Comparison of ENCODE assay signal across 22 cellular contexts in genomic region chr10:59470570-59470969, GRCh38.
"Had no signal": no experiment of that assay in that cellular context is flagged by ENCODE, and none has a peak within 500 bp of the region (broad histone marks: within the 10 kb centered on the region; RNA-seq: fewer than 3 reads in every experiment).

No MANE protein-coding gene starts in this region.

- H3K4me3 ChIP-seq: esophagus muscularis mucosa, gastroesophageal sphincter, heart left ventricle, skin epidermis, thyroid gland, upper lobe of right lung had no signal

- DNase-seq: activated naive CD4-positive, alpha-beta T cell; activated naive CD8-positive, alpha-beta T cell treated with anti-CD3 and anti-CD28 coated beads for 36 hours; activated T-cell treated with anti-CD3 and anti-CD28 coated beads, Interleukin-2, amount 50 U/mL, for 24 hours; central memory CD4-positive, alpha-beta T cell; dermis blood vessel endothelial cell; effector memory CD4-positive, alpha-beta T cell; heart left ventricle; islet precursor cell; left cardiac atrium; nucleus accumbens; right cardiac atrium; stimulated activated CD4-positive, alpha-beta T cell treated with anti-CD3 and anti-CD28 coated beads, Interleukin-1b, Interleukin-23, amount 100 ng/mL, for 48 hours; substantia nigra; thyroid gland; upper lobe of right lung had no signal

- H3K36me3 Mint-ChIP-seq: activated naive CD8-positive, alpha-beta T cell treated with anti-CD3 and anti-CD28 coated beads for 36 hours; memory B cell had no signal

- H3K4me3 Mint-ChIP-seq: activated naive CD8-positive, alpha-beta T cell treated with anti-CD3 and anti-CD28 coated beads for 36 hours; activated T-cell treated with anti-CD3 and anti-CD28 coated beads, Interleukin-2, amount 50 U/mL, for 24 hours; memory B cell; stimulated activated naive CD8-positive, alpha-beta T cell treated with anti-CD3 and anti-CD28 coated beads, Interleukin-15, Interleukin-2, amounts not matched to agents 100 ng/mL and 50 ng/mL, for 24 hours had no signal

- H3K4me1 ChIP-seq: esophagus muscularis mucosa, gastroesophageal sphincter, heart left ventricle, parathyroid adenoma, thyroid gland, upper lobe of right lung had no signal

- H3K27me3 Mint-ChIP-seq: activated naive CD8-positive, alpha-beta T cell treated with anti-CD3 and anti-CD28 coated beads for 36 hours; activated T-cell treated with anti-CD3 and anti-CD28 coated beads, Interleukin-2, amount 50 U/mL, for 24 hours; memory B cell; stimulated activated naive CD8-positive, alpha-beta T cell treated with anti-CD3 and anti-CD28 coated beads, Interleukin-15, Interleukin-2, amounts not matched to agents 100 ng/mL and 50 ng/mL, for 24 hours had no signal

- H3K27ac ChIP-seq: esophagus muscularis mucosa, gastroesophageal sphincter, heart left ventricle, parathyroid adenoma, skin epidermis, thyroid gland, upper lobe of right lung had no signal

- ATAC-seq: gastroesophageal sphincter, heart left ventricle, left cardiac atrium, right cardiac atrium, upper lobe of right lung had no signal

- H3K9me3 ChIP-seq: gastroesophageal sphincter, thyroid gland, upper lobe of right lung had no signal

- H3K27ac Mint-ChIP-seq: activated naive CD8-positive, alpha-beta T cell treated with anti-CD3 and anti-CD28 coated beads for 36 hours; activated T-cell treated with anti-CD3 and anti-CD28 coated beads, Interleukin-2, amount 50 U/mL, for 24 hours; activated T-helper 2 cell treated with anti-CD3 and anti-CD28 coated beads, Interferon-gamma antibody, Interleukin-2, Interleukin-4, amounts not matched to agents 10 μg/mL and 5 μg/mL and 100 μg/mL, durations not matched to agents 14 hours and 24 hours and 36 hours; memory B cell; stimulated activated naive CD8-positive, alpha-beta T cell treated with anti-CD3 and anti-CD28 coated beads, Interleukin-15, Interleukin-2, amounts not matched to agents 100 ng/mL and 50 ng/mL, for 24 hours had no signal

- H3K36me3 ChIP-seq: esophagus muscularis mucosa, gastroesophageal sphincter, heart left ventricle, thyroid gland, upper lobe of right lung had no signal

- H3K4me1 Mint-ChIP-seq: activated naive CD8-positive, alpha-beta T cell treated with anti-CD3 and anti-CD28 coated beads for 36 hours; memory B cell had no signal
